ENCODE assay signal across 24 cellular contexts in the genomic region with DNA sequence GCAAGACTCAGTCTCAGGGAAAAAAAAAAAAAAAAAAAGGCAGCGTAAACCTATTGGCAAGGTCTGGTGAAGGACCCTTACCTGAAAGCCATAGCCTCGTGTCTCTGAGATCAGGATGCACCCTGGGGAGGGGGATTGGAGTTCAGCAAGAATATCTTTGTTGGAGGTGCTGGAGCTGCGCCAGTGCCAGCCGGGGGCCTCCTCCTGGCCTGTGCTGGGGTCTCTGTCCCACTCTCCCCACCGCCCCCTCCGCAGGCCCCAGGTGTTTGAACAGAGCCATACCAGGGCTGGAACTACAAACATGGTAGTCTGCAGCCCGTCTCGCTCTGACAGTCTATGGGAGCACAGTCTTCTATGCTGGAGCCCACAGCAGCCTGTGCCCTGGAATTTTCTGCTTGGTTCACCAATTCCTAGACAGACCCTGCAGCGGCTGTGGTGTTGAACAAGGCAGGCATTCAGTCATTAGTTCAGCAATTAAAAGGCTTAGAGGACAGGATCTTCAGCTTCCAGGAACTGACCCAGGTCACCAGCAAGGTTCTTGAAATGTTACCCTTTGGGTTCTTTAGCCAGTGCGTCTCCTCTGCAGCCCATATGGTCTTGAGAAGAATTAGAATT.
"Had no signal": no experiment of that assay in that cellular context is flagged by ENCODE, and none has a peak within 500 bp of the region (broad histone marks: within the 10 kb centered on the region; RNA-seq: fewer than 3 reads in every experiment).

No MANE protein-coding gene starts in this region.

- H3K9me3 ChIP-seq: ascending aorta, Peyer's patch, SJCRH30 had no signal

- H3K36me3 ChIP-seq: ascending aorta, Peyer's patch, SJCRH30 had no signal

- H3K27me3 ChIP-seq: ascending aorta, Peyer's patch had no signal

- H3K4me2 ChIP-seq: KMS-11 had no signal

- H3K9ac ChIP-seq: KMS-11 had no signal

- ATAC-seq: activated CD8-positive, alpha-beta T cell treated with anti-CD3 and anti-CD28 coated beads, Interleukin-2, amount 10 ng/mL, durations not matched to agents 7 days and 5 days; activated naive CD4-positive, alpha-beta T cell treated with anti-CD3 and anti-CD28 coated beads, Interleukin-2, amount 50 U/mL, for 72 hours; activated naive CD8-positive, alpha-beta T cell treated with anti-CD3 and anti-CD28 coated beads, Interleukin-2, amount 50 U/mL, for 24 hours; SK-N-SH treated with all-trans-retinoic acid at 6 μM for 48 hours; WTC11 had no signal

- H3K27ac ChIP-seq: ascending aorta, KMS-11, Peyer's patch, RWPE1, SJCRH30 had no signal

- DNase-seq: activated CD4-positive, alpha-beta T cell treated with anti-CD3 and anti-CD28 coated beads for 48 hours; activated CD4-positive, alpha-beta T cell treated with anti-CD3 and anti-CD28 coated beads, Interleukin-2, amount 50 U/mL, for 4 hours; activated CD4-positive, CD25-positive, alpha-beta regulatory T cell treated with anti-CD3 and anti-CD28 coated beads, Interleukin-2, amount 50 U/mL, for 72 hours; activated CD8-positive, alpha-beta T cell treated with anti-CD3 and anti-CD28 coated beads, Interleukin-2, amount 10 ng/mL, durations not matched to agents 7 days and 5 days; activated effector memory CD4-positive, alpha-beta T cell treated with Interleukin-2 at 50 U/mL for 16 hours; activated naive CD4-positive, alpha-beta T cell treated with Interleukin-2 at 50 U/mL for 16 hours; activated naive CD8-positive, alpha-beta T cell treated with anti-CD3 and anti-CD28 coated beads, Interleukin-2, amount 50 U/mL, for 24 hours; activated T-cell treated with anti-CD3 and anti-CD28 coated beads, Interleukin-2, amount 50 U/mL, for 24 hours; amniotic stem cell; NCI-H1092; NCI-H1417; NCI-H1930; NCI-H2171 treated with DMSO at 0.1 percent for 48 hours; NCI-H510A treated with DMSO at 0.1 percent for 48 hours; Right ventricle myocardium superior; SJCRH30; SW 1271 had no signal

- H3K4me1 ChIP-seq: ascending aorta, Peyer's patch, SJCRH30 had no signal

- H3K4me3 ChIP-seq: ascending aorta, Peyer's patch, SJCRH30 had no signal
